In the genomic region with DNA sequence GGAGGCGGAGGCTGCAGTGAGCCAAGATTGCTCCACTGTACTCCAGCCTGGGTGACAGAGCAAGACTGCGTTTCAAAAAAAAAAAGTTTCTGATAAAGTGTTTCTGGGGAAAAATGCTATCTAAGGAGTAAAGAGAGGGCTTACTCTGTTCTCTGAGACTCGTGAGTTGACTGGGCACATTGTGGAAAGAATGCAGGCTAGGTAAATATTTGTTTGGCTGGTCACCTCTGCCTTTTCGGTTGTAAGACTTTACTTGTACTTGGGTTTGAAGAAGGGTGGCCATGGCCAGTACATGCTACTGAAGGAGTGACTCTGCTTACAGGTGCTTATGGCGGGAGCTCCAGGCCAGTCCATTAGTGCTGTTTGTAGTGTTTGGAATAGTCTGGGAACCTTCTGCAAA, we compare ENCODE assay signal across 13 cellular contexts.
"Had no signal": no experiment of that assay in that cellular context is flagged by ENCODE, and none has a peak within 500 bp of the region (broad histone marks: within the 10 kb centered on the region; RNA-seq: fewer than 3 reads in every experiment).

No MANE protein-coding gene starts in this region.

- H3K4me2 ChIP-seq: smooth muscle cell had no signal

- H3K27me3 ChIP-seq: dorsolateral prefrontal cortex had no signal

- DNase-seq: cortex of kidney; dorsolateral prefrontal cortex; effector CD8-positive, alpha-beta T cell; foreskin melanocyte; hippocampal formation; left colon; mucosa of descending colon; naive thymus-derived CD8-positive, alpha-beta T cell; right cardiac atrium; stimulated activated CD4-positive, alpha-beta T cell treated with anti-CD3 and anti-CD28 coated beads, Interleukin-4, amount 100 ng/mL, for 1 hour; stimulated activated CD8-positive, alpha-beta memory T cell treated with anti-CD3 and anti-CD28 coated beads, Interleukin-4, amount 100 ng/mL, for 48 hours had no signal

- H3K9me3 ChIP-seq: mucosa of descending colon had no signal

- ATAC-seq: left colon; mucosa of descending colon; naive thymus-derived CD8-positive, alpha-beta T cell; right cardiac atrium; stimulated activated effector memory CD8-positive, alpha-beta T cell treated with anti-CD3 and anti-CD28 coated beads, Interleukin-12 subunit alpha, Interleukin-12 subunit beta, amount 100 ng/mL, for 72 hours had no signal

- H3K4me3 ChIP-seq: dorsolateral prefrontal cortex, mucosa of descending colon, smooth muscle cell had no signal
